In genomic region chr7:87548123-87548919, GRCh38 we compare ENCODE assay signal across 20 cellular contexts. TPM values are rescaled to one million over a fixed set of nuclear protein-coding genes. Genes with fewer than 3 reads are reported as not detected.
"Had no signal": no experiment of that assay in that cellular context is flagged by ENCODE, and none has a peak within 500 bp of the region (broad histone marks: within the 10 kb centered on the region; RNA-seq: fewer than 3 reads in every experiment).

No MANE protein-coding gene starts in this region.

- H3K4me3 Mint-ChIP-seq: natural killer cell, neural crest cell had no signal

- H3K4me3 ChIP-seq: colonic mucosa, right atrium auricular region, sigmoid colon, skin epidermis had no signal

- H3K9me3 Mint-ChIP-seq: natural killer cell, neural crest cell had no signal

- ATAC-seq: left lobe of liver, natural killer cell had no signal

- FAIRE-seq: islet of Langerhans had no signal

- H3K36me3 ChIP-seq: colonic mucosa, right atrium auricular region, sigmoid colon had no signal

- H3K27me3 ChIP-seq: colonic mucosa, right atrium auricular region, sigmoid colon had no signal

- H3K9me3 ChIP-seq: colonic mucosa, right atrium auricular region, sigmoid colon had no signal

- H3K27ac ChIP-seq: colonic mucosa, right atrium auricular region, sigmoid colon, skin epidermis had no signal

- H3K4me1 ChIP-seq: colonic mucosa, right atrium auricular region, sigmoid colon had no signal

- DNase-seq: colonic mucosa; dermis blood vessel endothelial cell; foreskin melanocyte; head of caudate nucleus; hippocampal formation; kidney glomerular epithelial cell; mammary epithelial cell; natural killer cell; sigmoid colon; stimulated activated CD4-positive, alpha-beta T cell treated with anti-CD3 and anti-CD28 coated beads, Interleukin-12 subunit alpha, Interleukin-12 subunit beta, amount 100 ng/mL, for 4 hours; stimulated activated CD4-positive, alpha-beta T cell treated with anti-CD3 and anti-CD28 coated beads, Interleukin-2, amount 100 ng/mL, for 48 hours; stimulated activated naive CD4-positive, alpha-beta T cell treated with Interleukin-2 at 50 U/mL for 16 hours; trophoblast cell had no signal

- H3K4me1 Mint-ChIP-seq: natural killer cell, neural crest cell had no signal

RNA-seq across cellular contexts. Expression of gene ABCB1, which starts 52.4 kb away (rescaled TPM):
- total RNA-seq: myocyte, osteocyte had no signal
